15 cellular contexts compared by ENCODE assay signal in genomic region chr7:24755096-24755495, GRCh38. TPM values are rescaled to one million over a fixed set of nuclear protein-coding genes. Genes with fewer than 3 reads are reported as not detected.
DNase-seq lines count a peak whose midpoint lies in the region; ATAC-seq, FAIRE-seq and TF ChIP-seq lines count a peak whose summit lies in the region.
"Had no signal": no experiment of that assay in that cellular context is flagged by ENCODE, and none has a peak within 500 bp of the region (broad histone marks: within the 10 kb centered on the region; RNA-seq: fewer than 3 reads in every experiment).

No MANE protein-coding gene starts in this region.

- no peaks in the 10 kb centered on the region for H3K36me3 Mint-ChIP-seq in activated CD4-positive, alpha-beta memory T cell treated with anti-CD3 and anti-CD28 coated beads, Interleukin-2, amount 10 ng/mL, durations not matched to agents 7 days and 5 days (ENCODE audit: low read depth)

- TF ChIP-seq POLR2A in A549 (IDR thresholded peaks at IDR 0.05; ENCODE audit: low read length) (no peak), heart left ventricle (IDR thresholded peaks at IDR 0.05) (no peak)

- POLR2A ChIA-PET in A549 (lab: Yijun Ruan, JAX): no interaction called here
- POLR2A ChIA-PET in activated CD4-positive, alpha-beta memory T cell treated with anti-CD3 and anti-CD28 coated beads, Interleukin-2, amount 10 ng/mL, durations not matched to agents 7 days and 5 days (lab: Charles Lee): interaction anchor here (1.3 kb wide), 1 partner anchor 46 kb away, joined by 5 read pairs; no protein-coding TSS in a partner anchor

- H3K27ac ChIP-seq in A549 (peak overlapping the region; percentile 40 to 94; a peak in 3 of 6 replicates), heart left ventricle (no peak overlapping the region)
- H3K27ac ChIP-seq: BLaER1, left lung had no signal

- H3K9me3 ChIP-seq in A549 (no peaks in the 10 kb centered on the region), heart left ventricle (no peaks in the 10 kb centered on the region)
- H3K9me3 ChIP-seq: BLaER1, left lung had no signal

- H3K9me3 Mint-ChIP-seq in activated CD4-positive, alpha-beta memory T cell treated with anti-CD3 and anti-CD28 coated beads, Interleukin-2, amount 10 ng/mL, durations not matched to agents 7 days and 5 days: no peaks in the 10 kb centered on the region
- H3K9me3 Mint-ChIP-seq: effector memory CD8-positive, alpha-beta T cell had no signal

- no peak overlapping the region for H3K4me3 Mint-ChIP-seq in activated CD4-positive, alpha-beta memory T cell treated with anti-CD3 and anti-CD28 coated beads, Interleukin-2, amount 10 ng/mL, durations not matched to agents 7 days and 5 days

- WGBS in A549 (ENCODE audit: missing lambda C conversion rate): 83% methylated on average over 3 of the region's 3 CpGs
- 81 to 87% (median 82%) methylated on average over 3 of the region's 3 CpGs for WGBS in heart left ventricle, 4 donors

- H3K4me3 ChIP-seq in A549 (no peak overlapping the region), GM12875 (ENCODE audit: low read depth, low read length) (peak overlapping the region; percentile 40), heart left ventricle (no peak overlapping the region)
- H3K4me3 ChIP-seq: BLaER1, left lung had no signal

- FAIRE-seq in A549 (lab: Jason Lieb, UNC): no peak

- peaks cover 56% of the 10 kb centered on the region for H3K27me3 Mint-ChIP-seq in activated CD4-positive, alpha-beta memory T cell treated with anti-CD3 and anti-CD28 coated beads, Interleukin-2, amount 10 ng/mL, durations not matched to agents 7 days and 5 days

- peaks cover 25% of the 10 kb centered on the region for H3K4me1 Mint-ChIP-seq in activated CD4-positive, alpha-beta memory T cell treated with anti-CD3 and anti-CD28 coated beads, Interleukin-2, amount 10 ng/mL, durations not matched to agents 7 days and 5 days

- ATAC-seq in A549 (no peak), HG03432 (IDR thresholded peaks at IDR 0.05; ENCODE audit: unreplicated experiment) (peak; percentile 5), heart left ventricle (no peak)
- ATAC-seq: left lung had no signal

- peaks cover 0 to 11% (median 0%) of the 10 kb centered on the region in 9 donors for H3K27me3 ChIP-seq in heart left ventricle

- no peak overlapping the region for H3K27ac Mint-ChIP-seq in activated CD4-positive, alpha-beta memory T cell treated with anti-CD3 and anti-CD28 coated beads, Interleukin-2, amount 10 ng/mL, durations not matched to agents 7 days and 5 days

- CTCF ChIA-PET in A549 (lab: Yijun Ruan, JAX): interaction anchor here (1.0 to 1.5 kb wide), 3 partner anchors 10 to 339 kb away, joined by 3 to 5 read pairs (median 4); no protein-coding TSS in a partner anchor
- CTCF ChIA-PET in activated CD4-positive, alpha-beta memory T cell treated with anti-CD3 and anti-CD28 coated beads, Interleukin-2, amount 10 ng/mL, durations not matched to agents 7 days and 5 days (lab: Charles Lee): no interaction called here

- TF ChIP-seq RAD21 in A549 (conservative IDR thresholded peaks at IDR 0.05 in 1 of 2, IDR thresholded peaks at IDR 0.05 in 1 of 2): no peak

- DNase-seq in A549 (ENCODE audit: low read depth in 1 of 2, low spot score in 1 of 2) (no peak), dermis blood vessel endothelial cell (peak; percentile 4), heart left ventricle (no peak), NCI-H1417 treated with DMSO at 0.1 percent for 48 hours (lab: John Stamatoyannopoulos, UW) (no peak), GM19238 (ENCODE audit: insufficient read length, low spot score) (no peak)
- no peak for DNase-seq in activated CD4-positive, alpha-beta memory T cell treated with anti-CD3 and anti-CD28 coated beads, Interleukin-2, amount 10 ng/mL, durations not matched to agents 7 days and 5 days
- DNase-seq: activated CD4-positive, alpha-beta T cell treated with anti-CD3 and anti-CD28 coated beads, Interleukin-2, amount 50 U/mL, for 4 hours; amygdala; effector memory CD8-positive, alpha-beta T cell; glutamatergic neuron; Kasumi-1; left lung had no signal

- no peak for TF ChIP-seq CTCF in A549 (IDR thresholded peaks at IDR 0.05)
- no peak for TF ChIP-seq CTCF in GM12875 (IDR thresholded peaks at IDR 0.05; ENCODE audit: borderline replicate concordance, insufficient read depth, low read depth, low read length)
- TF ChIP-seq CTCF in heart left ventricle (IDR thresholded peaks at IDR 0.05): no peak

- intact Hi-C loops in heart left ventricle (cut with DNase I): no loop called here

- H3K4me2 ChIP-seq in A549: peak overlapping the region; percentile 97
- H3K4me2 ChIP-seq: BLaER1 had no signal

- TF ChIP-seq EP300 in A549 (IDR thresholded peaks at IDR 0.05): no peak

- H3K36me3 ChIP-seq in heart left ventricle: no peaks in the 10 kb centered on the region
- H3K36me3 ChIP-seq: BLaER1, left lung had no signal

- peaks cover 44% of the 10 kb centered on the region for H3K4me1 ChIP-seq in A549
- H3K4me1 ChIP-seq in heart left ventricle: peaks cover 0 to 31% (median 4%) of the 10 kb centered on the region in 12 donors

TF ChIP-seq in A549, 52 proteins besides CTCF, POLR2A, EP300 and RAD21:
- TF ChIP-seq RFX5 (IDR thresholded peaks at IDR 0.05) (no peak), PHF8 (IDR thresholded peaks at IDR 0.05; ENCODE audit: borderline replicate concordance, low read depth) (no peak), CBX8 (IDR thresholded peaks at IDR 0.05) (no peak), MAFK (IDR thresholded peaks at IDR 0.05; ENCODE audit: partially characterized antibody) (no peak), CHD2 (IDR thresholded peaks at IDR 0.05; ENCODE audit: low read length, partially characterized antibody) (no peak), REST (IDR thresholded peaks at IDR 0.05) (no peak), EHF (CRISPR knock-in tag; IDR thresholded peaks at IDR 0.05) (no peak), HEYL (CRISPR knock-in tag; IDR thresholded peaks at IDR 0.05) (no peak), FOXS1 (CRISPR knock-in tag; IDR thresholded peaks at IDR 0.05) (no peak), ZSCAN20 (CRISPR knock-in tag; IDR thresholded peaks at IDR 0.05) (no peak), FOSL2 (IDR thresholded peaks at IDR 0.05) (no peak), FOSL2 (CRISPR knock-in tag; IDR thresholded peaks at IDR 0.05) (no peak), PBX3 (IDR thresholded peaks at IDR 0.05) (no peak), HDAC2 (IDR thresholded peaks at IDR 0.05) (no peak), HOXB13 (CRISPR knock-in tag; IDR thresholded peaks at IDR 0.05; ENCODE audit: low read depth) (no peak), EHMT2 (IDR thresholded peaks at IDR 0.05; ENCODE audit: low read depth) (no peak), POLR2AphosphoS2 (conservative IDR thresholded peaks at IDR 0.05; ENCODE audit: low read length) (no peak), ZC3H11A (IDR thresholded peaks at IDR 0.05) (no peak)

RNA-seq across cellular contexts. Expression of gene GSDME, which starts 2.2 kb away (rescaled TPM):
- polyA plus RNA-seq in A549 (2011; rRNA removed) (55.9 and 57.5 TPM in 2 replicates), A549 (2017; fragmentation: RNase III; extraction: RNeasy Plus Mini Kit Qiagen cat#74134 plus additional on column Dnase treatment) (50.9 to 51.9 TPM (median 51.0 TPM) in 3 replicates), heart left ventricle (1 to 10 TPM; 2.6 to 5.8 TPM)
- 42.9 and 48.2 TPM in 2 replicates for polyA plus RNA-seq in A549 (2012; cell fraction: cytosol; rRNA removed)
- 40.3 and 55.3 TPM in 2 replicates for polyA plus RNA-seq in A549 (2012; cell fraction: nucleus; rRNA removed)
- polyA minus RNA-seq in A549 (2011; rRNA and poly(A)+ RNA removed): 45.3 and 48.9 TPM in 2 replicates
- total RNA-seq in dermis blood vessel endothelial cell (13.3 and 17.7 TPM in 2 replicates), heart left ventricle (10 to 100 TPM in 2 of 9 donors, 1 to 10 TPM in 7; 2.6 to 17.4 (median 4.9) TPM)
- total RNA-seq in activated CD4-positive, alpha-beta memory T cell treated with anti-CD3 and anti-CD28 coated beads, Interleukin-2, amount 10 ng/mL, durations not matched to agents 7 days and 5 days: 1 to 10 TPM; 1.7 to 1.8 TPM

Comparison
In these comparisons a context has a peak if more than half of its experiments do, and no peak if none do; other contexts are left out.
1. H3K27ac ChIP-seq: peak in A549 (2 of 2); none in heart left ventricle (0 of 12).